ENCODE assay signal across 8 cellular contexts in the genomic region with DNA sequence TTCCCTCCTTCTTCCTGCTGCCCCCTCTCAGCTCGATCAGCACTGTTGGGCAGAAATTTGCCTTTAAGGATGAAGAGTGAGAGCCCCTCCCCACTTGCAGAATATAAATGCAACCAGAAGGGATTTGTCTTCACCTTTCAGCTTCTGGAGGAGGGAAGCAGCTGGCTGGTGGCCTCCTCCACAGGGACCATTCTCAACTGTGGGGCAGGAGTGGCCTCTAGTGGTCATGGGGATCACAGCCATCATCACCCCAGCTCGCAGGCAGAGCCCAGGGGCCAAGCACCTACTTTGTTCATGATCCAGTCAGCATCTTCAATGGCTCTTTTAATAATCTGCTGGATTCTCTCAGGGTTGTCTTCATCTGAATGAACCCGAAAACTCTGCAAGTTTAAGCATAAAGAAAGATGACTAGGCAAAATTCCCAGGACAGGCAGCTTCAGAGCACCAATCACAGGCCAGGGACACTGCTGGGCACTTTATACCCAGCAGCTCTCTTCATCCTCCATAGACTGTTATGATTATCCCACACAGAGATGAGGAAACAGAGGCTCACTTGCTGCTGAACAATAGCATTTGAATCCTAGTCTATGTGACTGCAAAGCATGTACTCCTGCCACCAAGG. TPM values are rescaled to one million over a fixed set of nuclear protein-coding genes. Genes with fewer than 3 reads are reported as not detected.
DNase-seq lines count a peak whose midpoint lies in the region; ATAC-seq and TF ChIP-seq lines count a peak whose summit lies in the region.

No MANE protein-coding gene starts in this region.

- no peaks in the 10 kb centered on the region for H3K9me3 ChIP-seq in right lobe of liver

- WGBS in right lobe of liver (ENCODE audit: insufficient coverage, low coverage, low lambda C conversion rate, missing lambda C conversion rate): 16% methylated on average over 3 of the region's 3 CpGs

- no peaks in the 10 kb centered on the region for H3K4me1 ChIP-seq in right lobe of liver

- intact Hi-C loops in right lobe of liver (cut with DNase I): loop anchor here (5.0 to 10.0 kb wide), 5 partner anchors 73 to 215 kb away; a partner anchor contains a TSS

- DNase-seq in DMS53 treated with DMSO at 0.1 percent for 48 hours (lab: John Stamatoyannopoulos, UW; ENCODE audit: unreplicated experiment) (peak; percentile 87), NCI-H524 (lab: John Stamatoyannopoulos, UW) (peak; percentile 92 to 97), coronary artery (ENCODE audit: low spot score) (no peak), right lobe of liver (peak; percentile 72 to 77 (median 74))
- peak; percentile 61 for DNase-seq in activated CD4-positive, alpha-beta T cell treated with anti-CD3 and anti-CD28 coated beads, Interleukin-2, amount 50 U/mL, for 1 hour
- DNase-seq in stimulated activated CD8-positive, alpha-beta memory T cell treated with anti-CD3 and anti-CD28 coated beads, Interleukin-12 subunit alpha, Interleukin-12 subunit beta, amount 100 ng/mL, for 4 hours (ENCODE audit: low read depth): peak; percentile 28

- no peak overlapping the region for H3K4me3 ChIP-seq in coronary artery
- no peak overlapping the region for H3K4me3 ChIP-seq in right lobe of liver

- no peaks in the 10 kb centered on the region for H3K27me3 ChIP-seq in right lobe of liver

- H3K27ac ChIP-seq in coronary artery (no peak overlapping the region), right lobe of liver (no peak overlapping the region)

- ATAC-seq in HG02642 (IDR thresholded peaks at IDR 0.05; ENCODE audit: poor library complexity, unreplicated experiment): peak; percentile 73
- ATAC-seq in right lobe of liver: peak; percentile 93 to 99 (median 96)
- no peak for ATAC-seq in GM18861 (IDR thresholded peaks at IDR 0.05; ENCODE audit: unreplicated experiment)

- H3K36me3 ChIP-seq in right lobe of liver: no peaks in the 10 kb centered on the region

- TF ChIP-seq CTCF in coronary artery (IDR thresholded peaks at IDR 0.05) (peak; percentile 17), right lobe of liver (IDR thresholded peaks at IDR 0.05) (peak; percentile 83 to 89 (median 86))

- TF ChIP-seq POLR2A in right lobe of liver (IDR thresholded peaks at IDR 0.05): no peak

RNA-seq across cellular contexts. Expression of a gene that starts 13.1 kb away (rescaled TPM):
- total RNA-seq in right lobe of liver: 1 to 10 TPM; 4.1 to 7.2 (median 5.5) TPM
